ENCODE assay signal across 1 cellular context in the genomic region with DNA sequence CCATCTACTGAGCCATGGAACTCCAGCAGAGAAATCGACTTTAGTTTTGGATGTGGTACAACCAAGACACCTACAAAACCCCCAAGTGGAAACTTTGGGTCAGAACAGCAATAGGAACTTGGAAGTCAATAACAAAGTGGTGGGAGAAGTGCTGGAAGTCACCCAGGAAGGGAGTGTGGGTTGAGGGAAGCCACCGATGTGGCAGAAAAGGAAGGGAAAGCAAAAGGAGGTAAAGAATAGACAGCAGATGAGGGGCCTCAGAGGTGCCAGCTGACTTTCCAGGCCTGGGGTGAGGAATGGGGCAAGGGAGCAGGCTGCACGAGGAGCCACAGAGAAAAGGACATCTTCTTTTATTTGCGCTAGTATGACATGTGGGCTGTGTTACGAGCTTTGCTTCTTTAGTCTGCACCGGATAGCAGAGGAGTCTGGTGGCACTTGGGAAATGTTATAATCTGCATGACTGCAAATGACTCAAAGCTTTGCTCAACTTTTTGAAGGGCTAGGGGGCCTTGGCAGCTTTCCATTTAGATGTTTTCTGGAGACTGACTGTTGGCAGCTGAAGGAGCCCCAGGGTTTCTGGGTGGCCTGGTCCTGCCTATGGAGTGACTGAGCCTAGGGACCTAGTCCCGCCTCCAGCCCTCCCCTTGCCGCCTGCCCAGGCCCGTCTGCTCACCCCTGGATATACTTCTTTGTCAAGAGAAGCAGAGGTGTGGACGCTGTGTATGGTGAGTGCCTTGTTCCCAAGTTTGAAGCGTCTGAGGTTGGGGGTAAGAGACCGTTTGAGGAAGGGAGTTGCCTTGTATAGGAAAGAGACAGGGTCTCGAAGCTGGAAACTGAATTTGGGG.
TF ChIP-seq lines count a peak whose summit lies in the region.

No MANE protein-coding gene starts in this region.

TF ChIP-seq in HEK293, 187 proteins besides CTCF, POLR2A, EP300 and RAD21 (continued from another document and continues in another):
- TF ChIP-seq, protein P1, sequence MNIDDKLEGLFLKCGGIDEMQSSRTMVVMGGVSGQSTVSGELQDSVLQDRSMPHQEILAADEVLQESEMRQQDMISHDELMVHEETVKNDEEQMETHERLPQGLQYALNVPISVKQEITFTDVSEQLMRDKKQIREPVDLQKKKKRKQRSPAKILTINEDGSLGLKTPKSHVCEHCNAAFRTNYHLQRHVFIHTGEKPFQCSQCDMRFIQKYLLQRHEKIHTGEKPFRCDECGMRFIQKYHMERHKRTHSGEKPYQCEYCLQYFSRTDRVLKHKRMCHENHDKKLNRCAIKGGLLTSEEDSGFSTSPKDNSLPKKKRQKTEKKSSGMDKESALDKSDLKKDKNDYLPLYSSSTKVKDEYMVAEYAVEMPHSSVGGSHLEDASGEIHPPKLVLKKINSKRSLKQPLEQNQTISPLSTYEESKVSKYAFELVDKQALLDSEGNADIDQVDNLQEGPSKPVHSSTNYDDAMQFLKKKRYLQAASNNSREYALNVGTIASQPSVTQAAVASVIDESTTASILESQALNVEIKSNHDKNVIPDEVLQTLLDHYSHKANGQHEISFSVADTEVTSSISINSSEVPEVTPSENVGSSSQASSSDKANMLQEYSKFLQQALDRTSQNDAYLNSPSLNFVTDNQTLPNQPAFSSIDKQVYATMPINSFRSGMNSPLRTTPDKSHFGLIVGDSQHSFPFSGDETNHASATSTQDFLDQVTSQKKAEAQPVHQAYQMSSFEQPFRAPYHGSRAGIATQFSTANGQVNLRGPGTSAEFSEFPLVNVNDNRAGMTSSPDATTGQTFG (tag by site-specific recombination; IDR thresholded peaks at IDR 0.05; ENCODE audit: borderline replicate concordance) = no peak
- TF ChIP-seq ZNF354C (tag by site-specific recombination; IDR thresholded peaks at IDR 0.05; ENCODE audit: borderline replicate concordance, low read depth) (no peak), WT1 (tag by site-specific recombination; IDR thresholded peaks at IDR 0.05) (no peak), PRDM1 (tag by site-specific recombination; IDR thresholded peaks at IDR 0.05) (no peak), GFI1B (tag by site-specific recombination; IDR thresholded peaks at IDR 0.05) (no peak), ZNF544 (tag by site-specific recombination; IDR thresholded peaks at IDR 0.05) (no peak), ZNF169 (tag by site-specific recombination; IDR thresholded peaks at IDR 0.05) (no peak), ZIC2 (tag by site-specific recombination; IDR thresholded peaks at IDR 0.05) (no peak), ZBTB20 (tag by site-specific recombination; IDR thresholded peaks at IDR 0.05) (no peak; the same call in 1 of the 2 replicates), RBAK (tag by site-specific recombination; IDR thresholded peaks at IDR 0.05) (no peak), ZNF561 (tag by site-specific recombination; IDR thresholded peaks at IDR 0.05; ENCODE audit: borderline replicate concordance) (no peak), ZNF391 (tag by site-specific recombination; IDR thresholded peaks at IDR 0.05; ENCODE audit: borderline replicate concordance, low read depth) (no peak), ZNF324 (tag by site-specific recombination; IDR thresholded peaks at IDR 0.05) (no peak), ZNF311 (tag by site-specific recombination; IDR thresholded peaks at IDR 0.05; ENCODE audit: borderline replicate concordance) (no peak), ZBTB8A (tag by site-specific recombination; IDR thresholded peaks at IDR 0.05) (no peak), ZNF76 (tag by site-specific recombination; IDR thresholded peaks at IDR 0.05; ENCODE audit: borderline replicate concordance, low read depth) (no peak), ZNF768 (tag by site-specific recombination; IDR thresholded peaks at IDR 0.05) (no peak), ZNF239 (tag by site-specific recombination; IDR thresholded peaks at IDR 0.05) (no peak), HOXC10 (CRISPR knock-in tag; IDR thresholded peaks at IDR 0.05) (no peak), ZNF146 (tag by site-specific recombination; IDR thresholded peaks at IDR 0.05) (no peak), YY2 (tag by site-specific recombination; IDR thresholded peaks at IDR 0.05) (no peak), ZSCAN30 (tag by site-specific recombination; IDR thresholded peaks at IDR 0.05) (no peak), ZFP41 (tag by site-specific recombination; IDR thresholded peaks at IDR 0.05; ENCODE audit: borderline replicate concordance) (no peak), ZNF202 (tag by site-specific recombination; IDR thresholded peaks at IDR 0.05; ENCODE audit: borderline replicate concordance) (no peak), ZBTB48 (tag by site-specific recombination; IDR thresholded peaks at IDR 0.05) (peak; percentile 66), IKZF3 (tag by site-specific recombination; IDR thresholded peaks at IDR 0.05) (no peak)
- TF ChIP-seq, protein P2, sequence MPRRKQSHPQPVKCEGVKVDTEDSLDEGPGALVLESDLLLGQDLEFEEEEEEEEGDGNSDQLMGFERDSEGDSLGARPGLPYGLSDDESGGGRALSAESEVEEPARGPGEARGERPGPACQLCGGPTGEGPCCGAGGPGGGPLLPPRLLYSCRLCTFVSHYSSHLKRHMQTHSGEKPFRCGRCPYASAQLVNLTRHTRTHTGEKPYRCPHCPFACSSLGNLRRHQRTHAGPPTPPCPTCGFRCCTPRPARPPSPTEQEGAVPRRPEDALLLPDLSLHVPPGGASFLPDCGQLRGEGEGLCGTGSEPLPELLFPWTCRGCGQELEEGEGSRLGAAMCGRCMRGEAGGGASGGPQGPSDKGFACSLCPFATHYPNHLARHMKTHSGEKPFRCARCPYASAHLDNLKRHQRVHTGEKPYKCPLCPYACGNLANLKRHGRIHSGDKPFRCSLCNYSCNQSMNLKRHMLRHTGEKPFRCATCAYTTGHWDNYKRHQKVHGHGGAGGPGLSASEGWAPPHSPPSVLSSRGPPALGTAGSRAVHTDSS (tag by site-specific recombination; IDR thresholded peaks at IDR 0.05) = no peak
- TF ChIP-seq, protein P3, sequence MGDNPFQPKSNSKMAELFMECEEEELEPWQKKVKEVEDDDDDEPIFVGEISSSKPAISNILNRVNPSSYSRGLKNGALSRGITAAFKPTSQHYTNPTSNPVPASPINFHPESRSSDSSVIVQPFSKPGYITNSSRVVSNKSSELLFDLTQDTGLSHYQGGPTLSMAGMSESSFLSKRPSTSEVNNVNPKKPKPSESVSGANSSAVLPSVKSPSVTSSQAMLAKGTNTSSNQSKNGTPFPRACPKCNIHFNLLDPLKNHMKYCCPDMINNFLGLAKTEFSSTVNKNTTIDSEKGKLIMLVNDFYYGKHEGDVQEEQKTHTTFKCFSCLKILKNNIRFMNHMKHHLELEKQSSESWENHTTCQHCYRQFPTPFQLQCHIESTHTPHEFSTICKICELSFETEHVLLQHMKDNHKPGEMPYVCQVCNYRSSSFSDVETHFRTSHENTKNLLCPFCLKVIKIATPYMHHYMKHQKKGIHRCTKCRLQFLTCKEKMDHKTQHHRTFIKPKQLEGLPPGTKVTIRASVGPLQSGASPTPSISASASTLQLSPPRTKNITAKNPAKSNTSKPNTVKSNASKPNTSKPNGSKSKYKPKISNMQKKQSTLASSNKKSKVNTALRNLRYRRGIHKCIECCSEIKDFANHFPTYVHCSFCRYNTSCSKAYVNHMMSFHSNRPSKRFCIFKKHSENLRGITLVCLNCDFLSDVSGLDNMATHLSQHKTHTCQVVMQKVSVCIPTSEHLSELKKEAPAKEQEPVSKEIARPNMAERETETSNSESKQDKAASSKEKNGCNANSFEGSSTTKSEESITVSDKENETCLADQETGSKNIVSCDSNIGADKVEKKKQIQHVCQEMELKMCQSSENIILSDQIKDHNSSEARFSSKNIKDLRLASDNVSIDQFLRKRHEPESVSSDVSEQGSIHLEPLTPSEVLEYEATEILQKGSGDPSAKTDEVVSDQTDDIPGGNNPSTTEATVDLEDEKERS (tag by site-specific recombination; IDR thresholded peaks at IDR 0.05) = no peak
- TF ChIP-seq, protein P4, sequence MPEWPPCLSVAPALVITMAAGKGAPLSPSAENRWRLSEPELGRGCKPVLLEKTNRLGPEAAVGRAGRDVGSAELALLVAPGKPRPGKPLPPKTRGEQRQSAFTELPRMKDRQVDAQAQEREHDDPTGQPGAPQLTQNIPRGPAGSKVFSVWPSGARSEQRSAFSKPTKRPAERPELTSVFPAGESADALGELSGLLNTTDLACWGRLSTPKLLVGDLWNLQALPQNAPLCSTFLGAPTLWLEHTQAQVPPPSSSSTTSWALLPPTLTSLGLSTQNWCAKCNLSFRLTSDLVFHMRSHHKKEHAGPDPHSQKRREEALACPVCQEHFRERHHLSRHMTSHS (tag by site-specific recombination; IDR thresholded peaks at IDR 0.05) = no peak
- TF ChIP-seq, protein P5, sequence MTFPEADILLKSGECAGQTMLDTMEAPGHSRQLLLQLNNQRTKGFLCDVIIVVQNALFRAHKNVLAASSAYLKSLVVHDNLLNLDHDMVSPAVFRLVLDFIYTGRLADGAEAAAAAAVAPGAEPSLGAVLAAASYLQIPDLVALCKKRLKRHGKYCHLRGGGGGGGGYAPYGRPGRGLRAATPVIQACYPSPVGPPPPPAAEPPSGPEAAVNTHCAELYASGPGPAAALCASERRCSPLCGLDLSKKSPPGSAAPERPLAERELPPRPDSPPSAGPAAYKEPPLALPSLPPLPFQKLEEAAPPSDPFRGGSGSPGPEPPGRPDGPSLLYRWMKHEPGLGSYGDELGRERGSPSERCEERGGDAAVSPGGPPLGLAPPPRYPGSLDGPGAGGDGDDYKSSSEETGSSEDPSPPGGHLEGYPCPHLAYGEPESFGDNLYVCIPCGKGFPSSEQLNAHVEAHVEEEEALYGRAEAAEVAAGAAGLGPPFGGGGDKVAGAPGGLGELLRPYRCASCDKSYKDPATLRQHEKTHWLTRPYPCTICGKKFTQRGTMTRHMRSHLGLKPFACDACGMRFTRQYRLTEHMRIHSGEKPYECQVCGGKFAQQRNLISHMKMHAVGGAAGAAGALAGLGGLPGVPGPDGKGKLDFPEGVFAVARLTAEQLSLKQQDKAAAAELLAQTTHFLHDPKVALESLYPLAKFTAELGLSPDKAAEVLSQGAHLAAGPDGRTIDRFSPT (tag by site-specific recombination; IDR thresholded peaks at IDR 0.05) = no peak
- TF ChIP-seq, protein P6, sequence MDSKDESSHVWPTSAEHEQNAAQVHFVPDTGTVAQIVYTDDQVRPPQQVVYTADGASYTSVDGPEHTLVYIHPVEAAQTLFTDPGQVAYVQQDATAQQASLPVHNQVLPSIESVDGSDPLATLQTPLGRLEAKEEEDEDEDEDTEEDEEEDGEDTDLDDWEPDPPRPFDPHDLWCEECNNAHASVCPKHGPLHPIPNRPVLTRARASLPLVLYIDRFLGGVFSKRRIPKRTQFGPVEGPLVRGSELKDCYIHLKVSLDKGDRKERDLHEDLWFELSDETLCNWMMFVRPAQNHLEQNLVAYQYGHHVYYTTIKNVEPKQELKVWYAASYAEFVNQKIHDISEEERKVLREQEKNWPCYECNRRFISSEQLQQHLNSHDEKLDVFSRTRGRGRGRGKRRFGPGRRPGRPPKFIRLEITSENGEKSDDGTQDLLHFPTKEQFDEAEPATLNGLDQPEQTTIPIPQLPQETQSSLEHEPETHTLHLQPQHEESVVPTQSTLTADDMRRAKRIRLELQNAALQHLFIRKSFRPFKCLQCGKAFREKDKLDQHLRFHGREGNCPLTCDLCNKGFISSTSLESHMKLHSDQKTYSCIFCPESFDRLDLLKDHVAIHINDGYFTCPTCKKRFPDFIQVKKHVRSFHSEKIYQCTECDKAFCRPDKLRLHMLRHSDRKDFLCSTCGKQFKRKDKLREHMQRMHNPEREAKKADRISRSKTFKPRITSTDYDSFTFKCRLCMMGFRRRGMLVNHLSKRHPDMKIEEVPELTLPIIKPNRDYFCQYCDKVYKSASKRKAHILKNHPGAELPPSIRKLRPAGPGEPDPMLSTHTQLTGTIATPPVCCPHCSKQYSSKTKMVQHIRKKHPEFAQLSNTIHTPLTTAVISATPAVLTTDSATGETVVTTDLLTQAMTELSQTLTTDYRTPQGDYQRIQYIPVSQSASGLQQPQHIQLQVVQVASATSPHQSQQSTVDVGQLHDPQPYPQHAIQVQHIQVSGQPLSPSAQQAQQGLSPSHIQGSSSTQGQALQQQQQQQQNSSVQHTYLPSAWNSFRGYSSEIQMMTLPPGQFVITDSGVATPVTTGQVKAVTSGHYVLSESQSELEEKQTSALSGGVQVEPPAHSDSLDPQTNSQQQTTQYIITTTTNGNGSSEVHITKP (tag by site-specific recombination; IDR thresholded peaks at IDR 0.05) = peak; percentile 61; the same call in 1 of the 2 replicates
- TF ChIP-seq, protein P7, sequence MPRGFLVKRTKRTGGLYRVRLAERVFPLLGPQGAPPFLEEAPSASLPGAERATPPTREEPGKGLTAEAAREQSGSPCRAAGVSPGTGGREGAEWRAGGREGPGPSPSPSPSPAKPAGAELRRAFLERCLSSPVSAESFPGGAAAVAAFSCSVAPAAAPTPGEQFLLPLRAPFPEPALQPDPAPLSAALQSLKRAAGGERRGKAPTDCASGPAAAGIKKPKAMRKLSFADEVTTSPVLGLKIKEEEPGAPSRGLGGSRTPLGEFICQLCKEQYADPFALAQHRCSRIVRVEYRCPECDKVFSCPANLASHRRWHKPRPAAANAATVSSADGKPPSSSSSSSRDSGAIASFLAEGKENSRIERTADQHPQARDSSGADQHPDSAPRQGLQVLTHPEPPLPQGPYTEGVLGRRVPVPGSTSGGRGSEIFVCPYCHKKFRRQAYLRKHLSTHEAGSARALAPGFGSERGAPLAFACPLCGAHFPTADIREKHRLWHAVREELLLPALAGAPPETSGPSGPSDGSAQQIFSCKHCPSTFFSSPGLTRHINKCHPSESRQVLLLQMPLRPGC (tag by site-specific recombination; IDR thresholded peaks at IDR 0.05) = no peak
- TF ChIP-seq, protein P8, sequence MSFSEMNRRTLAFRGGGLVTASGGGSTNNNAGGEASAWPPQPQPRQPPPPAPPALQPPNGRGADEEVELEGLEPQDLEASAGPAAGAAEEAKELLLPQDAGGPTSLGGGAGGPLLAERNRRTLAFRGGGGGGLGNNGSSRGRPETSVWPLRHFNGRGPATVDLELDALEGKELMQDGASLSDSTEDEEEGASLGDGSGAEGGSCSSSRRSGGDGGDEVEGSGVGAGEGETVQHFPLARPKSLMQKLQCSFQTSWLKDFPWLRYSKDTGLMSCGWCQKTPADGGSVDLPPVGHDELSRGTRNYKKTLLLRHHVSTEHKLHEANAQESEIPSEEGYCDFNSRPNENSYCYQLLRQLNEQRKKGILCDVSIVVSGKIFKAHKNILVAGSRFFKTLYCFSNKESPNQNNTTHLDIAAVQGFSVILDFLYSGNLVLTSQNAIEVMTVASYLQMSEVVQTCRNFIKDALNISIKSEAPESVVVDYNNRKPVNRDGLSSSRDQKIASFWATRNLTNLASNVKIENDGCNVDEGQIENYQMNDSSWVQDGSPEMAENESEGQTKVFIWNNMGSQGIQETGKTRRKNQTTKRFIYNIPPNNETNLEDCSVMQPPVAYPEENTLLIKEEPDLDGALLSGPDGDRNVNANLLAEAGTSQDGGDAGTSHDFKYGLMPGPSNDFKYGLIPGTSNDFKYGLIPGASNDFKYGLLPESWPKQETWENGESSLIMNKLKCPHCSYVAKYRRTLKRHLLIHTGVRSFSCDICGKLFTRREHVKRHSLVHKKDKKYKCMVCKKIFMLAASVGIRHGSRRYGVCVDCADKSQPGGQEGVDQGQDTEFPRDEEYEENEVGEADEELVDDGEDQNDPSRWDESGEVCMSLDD (tag by site-specific recombination; IDR thresholded peaks at IDR 0.05) = no peak
- TF ChIP-seq, protein P9, sequence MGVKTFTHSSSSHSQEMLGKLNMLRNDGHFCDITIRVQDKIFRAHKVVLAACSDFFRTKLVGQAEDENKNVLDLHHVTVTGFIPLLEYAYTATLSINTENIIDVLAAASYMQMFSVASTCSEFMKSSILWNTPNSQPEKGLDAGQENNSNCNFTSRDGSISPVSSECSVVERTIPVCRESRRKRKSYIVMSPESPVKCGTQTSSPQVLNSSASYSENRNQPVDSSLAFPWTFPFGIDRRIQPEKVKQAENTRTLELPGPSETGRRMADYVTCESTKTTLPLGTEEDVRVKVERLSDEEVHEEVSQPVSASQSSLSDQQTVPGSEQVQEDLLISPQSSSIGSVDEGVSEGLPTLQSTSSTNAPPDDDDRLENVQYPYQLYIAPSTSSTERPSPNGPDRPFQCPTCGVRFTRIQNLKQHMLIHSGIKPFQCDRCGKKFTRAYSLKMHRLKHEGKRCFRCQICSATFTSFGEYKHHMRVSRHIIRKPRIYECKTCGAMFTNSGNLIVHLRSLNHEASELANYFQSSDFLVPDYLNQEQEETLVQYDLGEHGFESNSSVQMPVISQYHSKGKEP (tag by site-specific recombination; IDR thresholded peaks at IDR 0.05) = peak; percentile 73
